19 cellular contexts compared by ENCODE assay signal in the genomic region with DNA sequence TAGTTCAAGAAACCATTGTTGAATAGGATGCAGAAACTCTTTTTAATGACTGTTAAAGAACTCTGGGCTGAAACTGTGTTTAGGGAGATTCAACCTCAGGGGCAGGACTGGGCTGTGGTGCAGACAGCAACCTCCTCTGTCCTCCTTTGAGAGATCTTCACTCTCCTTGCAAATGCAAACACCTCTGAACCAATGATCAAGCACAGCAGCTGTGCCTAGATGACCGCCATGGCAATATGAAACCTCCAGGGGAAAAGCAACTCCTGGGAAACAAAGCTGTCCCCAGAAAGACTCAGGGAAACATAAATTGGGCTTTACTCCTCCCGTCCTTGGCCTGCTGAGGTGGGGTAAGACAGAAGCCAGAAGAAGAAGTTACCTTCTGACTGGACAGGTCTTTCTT. TPM values are rescaled to one million over a fixed set of nuclear protein-coding genes. Genes with fewer than 3 reads are reported as not detected.
DNase-seq lines count a peak whose midpoint lies in the region; ATAC-seq and TF ChIP-seq lines count a peak whose summit lies in the region.
"Had no signal": no experiment of that assay in that cellular context is flagged by ENCODE, and none has a peak within 500 bp of the region (broad histone marks: within the 10 kb centered on the region; RNA-seq: fewer than 3 reads in every experiment).

No MANE protein-coding gene starts in this region.

- no peaks in the 10 kb centered on the region for H3K9me3 ChIP-seq in tibial nerve
- H3K9me3 ChIP-seq in CD4-positive, alpha-beta T cell (ENCODE audit: control insufficient read depth, low read length) = no peaks in the 10 kb centered on the region
- H3K9me3 ChIP-seq: mucosa of descending colon, uterus had no signal

- TF ChIP-seq CTCF in brain (conservative IDR thresholded peaks at IDR 0.05) (no peak), nephron (IDR thresholded peaks at IDR 0.05; ENCODE audit: unreplicated experiment in 3 of 3) (no peak), tibial nerve (IDR thresholded peaks at IDR 0.05) (no peak)
- TF ChIP-seq CTCF in CD4-positive, alpha-beta T cell (IDR thresholded peaks at IDR 0.05) = no peak

- H3K4me1 Mint-ChIP-seq in activated naive CD4-positive, alpha-beta T cell treated with anti-CD3 and anti-CD28 coated beads, Interleukin-2, amount 50 U/mL, for 24 hours = peaks cover 7% of the 10 kb centered on the region
- H3K4me1 Mint-ChIP-seq in brain = peaks cover 24% of the 10 kb centered on the region
- H3K4me1 Mint-ChIP-seq in nephron = peaks cover 51% of the 10 kb centered on the region
- peaks cover 15% of the 10 kb centered on the region for H3K4me1 Mint-ChIP-seq in CD4-positive, alpha-beta T cell (ENCODE audit: low read depth)

- 66 to 86% methylated on average over 2 of the region's 2 CpGs for WGBS in tibial nerve, 2 donors

- peak overlapping the region in 3 of 4 donors; percentile 32 to 62 (median 52) for H3K27ac ChIP-seq in tibial nerve
- no peak overlapping the region for H3K27ac ChIP-seq in CD4-positive, alpha-beta T cell (ENCODE audit: low read depth, low read length)

- no peaks in the 10 kb centered on the region for H3K9me3 Mint-ChIP-seq in activated naive CD4-positive, alpha-beta T cell treated with anti-CD3 and anti-CD28 coated beads, Interleukin-2, amount 50 U/mL, for 24 hours
- no peaks in the 10 kb centered on the region for H3K9me3 Mint-ChIP-seq in activated naive CD4-positive, alpha-beta T cell treated with anti-CD3 and anti-CD28 coated beads, Interleukin-2, amount 50 U/mL, for 72 hours
- H3K9me3 Mint-ChIP-seq in brain (no peaks in the 10 kb centered on the region), nephron (no peaks in the 10 kb centered on the region)
- H3K9me3 Mint-ChIP-seq in CD4-positive, alpha-beta T cell = no peaks in the 10 kb centered on the region
- H3K9me3 Mint-ChIP-seq: activated T-cell treated with anti-CD3 and anti-CD28 coated beads, Interleukin-2, amount 50 U/mL, for 72 hours; CD4-positive, alpha-beta memory T cell; central memory CD8-positive, alpha-beta T cell had no signal

- peaks cover 0 to 92% (median 4%) of the 10 kb centered on the region in 3 donors for H3K36me3 ChIP-seq in tibial nerve
- H3K36me3 ChIP-seq: uterus had no signal

- intact Hi-C loops in CD4-positive, alpha-beta T cell (cut with DNase I, micrococcal nuclease) = no loop called here

- no peak for ATAC-seq in activated naive CD4-positive, alpha-beta T cell treated with anti-CD3 and anti-CD28 coated beads, Interleukin-2, amount 50 U/mL, for 72 hours
- ATAC-seq in CD4-positive, alpha-beta T cell (ENCODE audit: poor library complexity) = no peak
- ATAC-seq: activated T-cell treated with anti-CD3 and anti-CD28 coated beads, Interleukin-2, amount 50 U/mL, for 72 hours had no signal

- no peak overlapping the region for H3K4me3 Mint-ChIP-seq in activated naive CD4-positive, alpha-beta T cell treated with anti-CD3 and anti-CD28 coated beads, Interleukin-2, amount 50 U/mL, for 24 hours
- H3K4me3 Mint-ChIP-seq in brain (no peak overlapping the region), nephron (peak overlapping the region in 2 of 3 experiments; percentile 12 to 61)
- H3K4me3 Mint-ChIP-seq in CD4-positive, alpha-beta T cell = no peak overlapping the region
- H3K4me3 Mint-ChIP-seq: activated T-cell treated with anti-CD3 and anti-CD28 coated beads, Interleukin-2, amount 50 U/mL, for 72 hours; CD4-positive, alpha-beta memory T cell; central memory CD8-positive, alpha-beta T cell had no signal

- no peak for TF ChIP-seq EP300 in tibial nerve (IDR thresholded peaks at IDR 0.05)

- H3K27ac Mint-ChIP-seq in activated naive CD4-positive, alpha-beta T cell treated with anti-CD3 and anti-CD28 coated beads, Interleukin-2, amount 50 U/mL, for 24 hours = peak overlapping the region; percentile 35
- H3K27ac Mint-ChIP-seq in activated naive CD4-positive, alpha-beta T cell treated with anti-CD3 and anti-CD28 coated beads, Interleukin-2, amount 50 U/mL, for 72 hours = no peak overlapping the region
- H3K27ac Mint-ChIP-seq in brain = peak overlapping the region in 4 of 5 experiments; percentile 26 to 84 (median 64)
- H3K27ac Mint-ChIP-seq in nephron = peak overlapping the region; percentile 93 to 97 (median 95)
- H3K27ac Mint-ChIP-seq in CD4-positive, alpha-beta T cell = no peak overlapping the region
- H3K27ac Mint-ChIP-seq: activated T-cell treated with anti-CD3 and anti-CD28 coated beads, Interleukin-2, amount 50 U/mL, for 72 hours had no signal

- CTCF ChIA-PET in CD4-positive, alpha-beta T cell (lab: Charles Lee) = no interaction called here

- no peaks in the 10 kb centered on the region for H3K27me3 ChIP-seq in tibial nerve
- no peaks in the 10 kb centered on the region for H3K27me3 ChIP-seq in CD4-positive, alpha-beta T cell (ENCODE audit: control insufficient read depth, insufficient read depth, low read length)
- H3K27me3 ChIP-seq: uterus had no signal

- peaks cover 8% of the 10 kb centered on the region for H3K36me3 Mint-ChIP-seq in activated naive CD4-positive, alpha-beta T cell treated with anti-CD3 and anti-CD28 coated beads, Interleukin-2, amount 50 U/mL, for 24 hours
- peaks cover 7 to 19% of the 10 kb centered on the region in 2 donors for H3K36me3 Mint-ChIP-seq in activated naive CD4-positive, alpha-beta T cell treated with anti-CD3 and anti-CD28 coated beads, Interleukin-2, amount 50 U/mL, for 72 hours
- H3K36me3 Mint-ChIP-seq in brain = peaks cover 68% of the 10 kb centered on the region
- peaks cover 61% of the 10 kb centered on the region for H3K36me3 Mint-ChIP-seq in nephron (ENCODE audit: low read depth)
- H3K36me3 Mint-ChIP-seq in CD4-positive, alpha-beta T cell (ENCODE audit: low read depth) = peaks cover 94% of the 10 kb centered on the region

- POLR2A ChIA-PET in CD4-positive, alpha-beta T cell (lab: Charles Lee) = interaction anchor here (2.3 kb wide), 1 partner anchor 26 kb away, joined by 7 read pairs; no protein-coding TSS in a partner anchor

- DNase-seq in activated naive CD4-positive, alpha-beta T cell treated with anti-CD3 and anti-CD28 coated beads, Interleukin-2, amount 50 U/mL, for 72 hours (ENCODE audit: low spot score in 2 of 2) = no peak
- DNase-seq in tibial nerve (ENCODE audit: low spot score in 2 of 2) = no peak
- no peak for DNase-seq in SKM-1 treated with dmso at 0.1 percent for 144 hours (lab: John Stamatoyannopoulos, UW; ENCODE audit: unreplicated experiment)
- no peak for DNase-seq in CD4-positive, alpha-beta T cell
- no peak for DNase-seq in Kasumi-1 (lab: John Stamatoyannopoulos, UW)
- DNase-seq: activated CD4-positive, alpha-beta T cell treated with anti-CD3 and anti-CD28 coated beads, Interleukin-2, amount 50 U/mL, for 4 hours; activated T-cell treated with anti-CD3 and anti-CD28 coated beads, Interleukin-2, amount 50 U/mL, for 72 hours; CD4-positive, alpha-beta memory T cell; DMS79 treated with DMSO at 0.1 percent for 48 hours; effector memory CD4-positive, alpha-beta T cell; mucosa of descending colon; MV-4-11; NCI-H526 treated with DMSO at 0.1 percent for 48 hours; stimulated activated CD4-positive, alpha-beta T cell treated with anti-CD3 and anti-CD28 coated beads, Interleukin-12 subunit alpha, Interleukin-12 subunit beta, amount 100 ng/mL, for 4 hours had no signal

- H3K4me1 ChIP-seq in tibial nerve = peaks cover 0 to 33% (median 20%) of the 10 kb centered on the region in 4 donors

- no peak overlapping the region for H3K4me3 ChIP-seq in tibial nerve
- H3K4me3 ChIP-seq: mucosa of descending colon, uterus had no signal

- H3K27me3 Mint-ChIP-seq in activated naive CD4-positive, alpha-beta T cell treated with anti-CD3 and anti-CD28 coated beads, Interleukin-2, amount 50 U/mL, for 24 hours = no peaks in the 10 kb centered on the region
- H3K27me3 Mint-ChIP-seq in brain (no peaks in the 10 kb centered on the region), nephron (ENCODE audit: low read depth) (no peaks in the 10 kb centered on the region)
- no peaks in the 10 kb centered on the region for H3K27me3 Mint-ChIP-seq in CD4-positive, alpha-beta T cell
- H3K27me3 Mint-ChIP-seq: CD4-positive, alpha-beta memory T cell; central memory CD8-positive, alpha-beta T cell had no signal

- no peak for TF ChIP-seq POLR2A in tibial nerve (IDR thresholded peaks at IDR 0.05)

RNA-seq across cellular contexts. Expression of gene TBC1D2B, which starts 52.6 kb away (rescaled TPM):
- total RNA-seq in activated naive CD4-positive, alpha-beta T cell treated with anti-CD3 and anti-CD28 coated beads, Interleukin-2, amount 50 U/mL, for 72 hours = 10 to 100 TPM; 55.9 to 82.2 TPM
- polyA plus RNA-seq in brain (ENCODE audit: insufficient read depth, low read depth, low replicate concordance) = 14.2 TPM
- 100 to 1,000 TPM in 2 of 4 donors, 10 to 100 TPM in 2; 64.5 to 127 (median 94.5) TPM for total RNA-seq in tibial nerve
- total RNA-seq in CD4-positive, alpha-beta T cell = 10 to 100 TPM; 89.3 to 97.6 TPM

Comparison
In these comparisons a context has a peak if more than half of its experiments do, and no peak if none do; other contexts are left out.
1. H3K27ac Mint-ChIP-seq: peak in activated naive CD4-positive, alpha-beta T cell treated with anti-CD3 and anti-CD28 coated beads, Interleukin-2, amount 50 U/mL, for 24 hours (single experiment), brain (4 of 5) and nephron (3 of 3); none in activated naive CD4-positive, alpha-beta T cell treated with anti-CD3 and anti-CD28 coated beads, Interleukin-2, amount 50 U/mL, for 72 hours (0 of 2) and CD4-positive, alpha-beta T cell (single experiment).
2. H3K4me3 Mint-ChIP-seq: peak in nephron (2 of 3); none in activated naive CD4-positive, alpha-beta T cell treated with anti-CD3 and anti-CD28 coated beads, Interleukin-2, amount 50 U/mL, for 24 hours (single experiment), brain (0 of 5) and CD4-positive, alpha-beta T cell (single experiment).